ENCODE assay signal across 21 cellular contexts in the genomic region with DNA sequence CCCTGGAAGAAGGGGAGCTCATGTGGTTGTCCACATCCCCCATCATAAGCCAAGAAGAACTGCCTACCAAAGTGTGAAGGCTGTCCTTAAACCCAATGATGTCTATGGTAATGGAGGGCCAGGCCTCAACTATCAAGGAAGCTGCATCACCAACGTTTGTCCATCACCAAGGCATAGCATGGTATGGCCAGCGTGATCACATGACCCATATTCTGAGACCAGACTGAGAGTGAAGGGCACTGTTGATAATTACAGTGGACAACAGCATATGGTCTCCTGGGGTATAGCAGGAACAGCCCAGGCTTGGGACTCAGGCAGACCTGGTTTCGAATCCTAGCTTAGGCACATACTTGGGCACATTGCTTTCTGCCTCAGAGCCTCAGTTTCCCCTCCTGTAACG.
"Had no signal": no experiment of that assay in that cellular context is flagged by ENCODE, and none has a peak within 500 bp of the region (broad histone marks: within the 10 kb centered on the region; RNA-seq: fewer than 3 reads in every experiment).

No MANE protein-coding gene starts in this region.

- H3K27me3 Mint-ChIP-seq: naive B cell had no signal

- H3K4me1 ChIP-seq: parathyroid adenoma, uterus had no signal

- H3K36me3 Mint-ChIP-seq: immature natural killer cell, naive B cell had no signal

- H3K4me3 ChIP-seq: coronary artery, dorsolateral prefrontal cortex, left lung, lung, sigmoid colon, skin epidermis, stomach, thyroid gland, upper lobe of left lung, uterus had no signal

- H3K9me3 ChIP-seq: left lung, sigmoid colon, stomach, thyroid gland, upper lobe of left lung, uterus had no signal

- H3K36me3 ChIP-seq: left lung, sigmoid colon, stomach, thyroid gland, upper lobe of left lung, uterus had no signal

- H3K79me2 ChIP-seq: parathyroid adenoma had no signal

- DNase-seq: dorsolateral prefrontal cortex; effector CD8-positive, alpha-beta T cell; glutamatergic neuron; immature natural killer cell; left lung; mesendoderm; naive B cell; sigmoid colon; stimulated activated CD4-positive, alpha-beta T cell treated with anti-CD3 and anti-CD28 coated beads, Interleukin-12 subunit alpha, Interleukin-12 subunit beta, amount 100 ng/mL, for 4 hours; stimulated activated naive CD4-positive, alpha-beta T cell; stomach; thyroid gland; upper lobe of left lung; uterus had no signal

- H3K9ac ChIP-seq: parathyroid adenoma had no signal

- H3K4me3 Mint-ChIP-seq: immature natural killer cell, naive B cell, nephron had no signal

- FAIRE-seq: frontal cortex, keratinocyte had no signal

- H3K27ac ChIP-seq: coronary artery, parathyroid adenoma, sigmoid colon, thyroid gland, uterus had no signal

- H3K9me3 Mint-ChIP-seq: immature natural killer cell, naive B cell, nephron had no signal

- H3K27ac Mint-ChIP-seq: immature natural killer cell had no signal

- H3K27me3 ChIP-seq: dorsolateral prefrontal cortex, left lung, sigmoid colon, stomach, thyroid gland, upper lobe of left lung, uterus had no signal
